In genomic region chr9:83754383-83754977, GRCh38 we compare ENCODE assay signal across 13 cellular contexts.
DNase-seq lines count a peak whose midpoint lies in the region; ATAC-seq lines count a peak whose summit lies in the region.
"Had no signal": no experiment of that assay in that cellular context is flagged by ENCODE, and none has a peak within 500 bp of the region (broad histone marks: within the 10 kb centered on the region; RNA-seq: fewer than 3 reads in every experiment).

No MANE protein-coding gene starts in this region.

- H3K36me3 Mint-ChIP-seq in effector memory CD8-positive, alpha-beta T cell (ENCODE audit: insufficient read depth): peaks cover 13% of the 10 kb centered on the region

- ATAC-seq in GM18870 (IDR thresholded peaks at IDR 0.05; ENCODE audit: unreplicated experiment) (peak; percentile 82), GM21717 (IDR thresholded peaks at IDR 0.05; ENCODE audit: unreplicated experiment) (peak; percentile 72), HG03135 (IDR thresholded peaks at IDR 0.05; ENCODE audit: unreplicated experiment) (peak; percentile 85)
- ATAC-seq in effector memory CD8-positive, alpha-beta T cell (replicated peaks): no peak

- H3K27me3 Mint-ChIP-seq in effector memory CD8-positive, alpha-beta T cell: no peaks in the 10 kb centered on the region
- H3K27me3 Mint-ChIP-seq: activated CD4-positive, alpha-beta T cell treated with anti-CD3 and anti-CD28 coated beads, Interleukin-2, amount 10 ng/mL, durations not matched to agents 7 days and 5 days; activated naive CD4-positive, alpha-beta T cell treated with anti-CD3 and anti-CD28 coated beads, Interleukin-2, amount 50 U/mL, for 24 hours had no signal

- no peak overlapping the region for H3K27ac Mint-ChIP-seq in effector memory CD8-positive, alpha-beta T cell
- H3K27ac Mint-ChIP-seq: activated CD4-positive, alpha-beta T cell treated with anti-CD3 and anti-CD28 coated beads, Interleukin-2, amount 10 ng/mL, durations not matched to agents 7 days and 5 days; activated naive CD4-positive, alpha-beta T cell treated with anti-CD3 and anti-CD28 coated beads, Interleukin-2, amount 50 U/mL, for 24 hours; CD4-positive, CD25-positive, alpha-beta regulatory T cell had no signal

- no peaks in the 10 kb centered on the region for H3K9me3 Mint-ChIP-seq in effector memory CD8-positive, alpha-beta T cell
- H3K9me3 Mint-ChIP-seq: activated CD4-positive, alpha-beta T cell treated with anti-CD3 and anti-CD28 coated beads, Interleukin-2, amount 10 ng/mL, durations not matched to agents 7 days and 5 days; activated naive CD4-positive, alpha-beta T cell treated with anti-CD3 and anti-CD28 coated beads, Interleukin-2, amount 50 U/mL, for 24 hours; CD4-positive, CD25-positive, alpha-beta regulatory T cell had no signal

- H3K4me3 Mint-ChIP-seq in effector memory CD8-positive, alpha-beta T cell: no peak overlapping the region
- H3K4me3 Mint-ChIP-seq: activated CD4-positive, alpha-beta T cell treated with anti-CD3 and anti-CD28 coated beads, Interleukin-2, amount 10 ng/mL, durations not matched to agents 7 days and 5 days; activated naive CD4-positive, alpha-beta T cell treated with anti-CD3 and anti-CD28 coated beads, Interleukin-2, amount 50 U/mL, for 24 hours; CD4-positive, CD25-positive, alpha-beta regulatory T cell had no signal

- DNase-seq in RPMI8226 (peak; percentile 64), iPS-NIHi7 (ENCODE audit: extremely low spot score) (no peak), NCI-H82 treated with DMSO at 0.1 percent for 48 hours (lab: John Stamatoyannopoulos, UW; ENCODE audit: unreplicated experiment) (no peak), NCI-H345 treated with DMSO at 0.1 percent for 48 hours (lab: John Stamatoyannopoulos, UW; ENCODE audit: unreplicated experiment) (no peak)
- no peak for DNase-seq in effector memory CD8-positive, alpha-beta T cell
- DNase-seq: activated CD4-positive, alpha-beta T cell treated with anti-CD3 and anti-CD28 coated beads, Interleukin-2, amount 10 ng/mL, durations not matched to agents 7 days and 5 days; CD4-positive, CD25-positive, alpha-beta regulatory T cell; islet precursor cell; sigmoid colon had no signal

- H3K4me1 Mint-ChIP-seq in effector memory CD8-positive, alpha-beta T cell (ENCODE audit: low read depth in 2 of 2): no peaks in the 10 kb centered on the region
- H3K4me1 Mint-ChIP-seq: activated CD4-positive, alpha-beta T cell treated with anti-CD3 and anti-CD28 coated beads, Interleukin-2, amount 10 ng/mL, durations not matched to agents 7 days and 5 days; activated naive CD4-positive, alpha-beta T cell treated with anti-CD3 and anti-CD28 coated beads, Interleukin-2, amount 50 U/mL, for 24 hours had no signal
